Comparison of ENCODE assay signal across 8 cellular contexts in the genomic region with DNA sequence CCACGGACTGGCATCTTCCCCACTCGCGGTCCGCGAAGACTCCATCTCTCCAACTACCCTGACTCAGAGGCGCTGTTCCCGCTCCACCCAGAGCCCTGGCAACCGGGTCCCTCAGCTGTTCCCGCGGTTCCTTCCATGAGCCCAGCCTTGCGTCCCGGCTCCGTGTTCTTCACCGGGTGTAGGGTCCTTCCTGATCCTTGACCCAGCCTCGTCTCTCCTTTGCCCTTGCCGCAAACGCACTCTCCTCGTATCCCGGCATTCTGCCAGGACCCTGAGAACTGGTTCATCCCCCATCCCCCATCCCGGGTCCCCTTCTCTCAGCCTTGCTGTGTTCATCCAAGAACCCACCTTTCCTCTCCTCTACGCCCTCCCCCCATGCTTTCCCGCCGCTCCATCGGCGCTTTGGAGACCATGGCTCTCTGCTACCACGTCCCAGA. TPM values are rescaled to one million over a fixed set of nuclear protein-coding genes. Genes with fewer than 3 reads are reported as not detected.
A peak's percentile ranks its signal among the peaks of the same experiment; 100 is the strongest.
DNase-seq lines count a peak whose midpoint lies in the region; ATAC-seq, FAIRE-seq and TF ChIP-seq lines count a peak whose summit lies in the region.

No MANE protein-coding gene starts in this region.

- POLR2A ChIA-PET in A549 (lab: Yijun Ruan, JAX) = interaction anchor here (0.6 kb wide), 1 partner anchor 31 kb away, joined by 3 read pairs; no protein-coding TSS in a partner anchor
- POLR2A ChIA-PET in activated CD8-positive, alpha-beta T cell treated with anti-CD3 and anti-CD28 coated beads for 36 hours (lab: Charles Lee) = interaction anchor here (1.1 to 9.2 kb wide), 5 partner anchors 11 to 32 kb away, joined by 3 to 107 read pairs (median 8); a partner anchor contains a TSS

- peaks cover 96% of the 10 kb centered on the region for H3K27me3 ChIP-seq in GM23338 (ENCODE audit: insufficient read depth)
- peaks cover 90% of the 10 kb centered on the region for H3K27me3 ChIP-seq in iPS-15b (ENCODE audit: control insufficient read depth, insufficient read depth, low read length)

- H3F3A ChIP-seq in GM23338 (replicated peaks; ENCODE audit: low read depth) = peaks cover 19% of the 10 kb centered on the region; the same call in 1 of the 2 replicates

- no peak for TF ChIP-seq RAD21 in A549 (conservative IDR thresholded peaks at IDR 0.05 in 1 of 2, IDR thresholded peaks at IDR 0.05 in 1 of 2)

- no peak for TF ChIP-seq POLR2A in A549 (IDR thresholded peaks at IDR 0.05; ENCODE audit: low read length)

- no peaks in the 10 kb centered on the region for H3K79me2 ChIP-seq in GM23338 (replicated peaks; ENCODE audit: insufficient read depth)

- H3K4me1 ChIP-seq in A549 = peaks cover 16% of the 10 kb centered on the region
- peaks cover 24% of the 10 kb centered on the region for H3K4me1 ChIP-seq in GM23338 (ENCODE audit: insufficient read depth)
- H3K4me1 ChIP-seq in iPS-15b (ENCODE audit: control insufficient read depth, insufficient read depth, low read length) = peaks cover 2% of the 10 kb centered on the region

- intact Hi-C loops in activated CD8-positive, alpha-beta T cell treated with anti-CD3 and anti-CD28 coated beads for 36 hours (cut with micrococcal nuclease) = no loop called here

- no peak for FAIRE-seq in A549 (lab: Jason Lieb, UNC)

- no peak for DNase-seq in A549 (ENCODE audit: low read depth in 1 of 2, low spot score in 1 of 2)
- peak; percentile 78 for DNase-seq in GM23338 (ENCODE audit: low spot score)
- DNase-seq in activated CD8-positive, alpha-beta T cell treated with anti-CD3 and anti-CD28 coated beads for 36 hours = peak; percentile 31
- DNase-seq in H4 (ENCODE audit: low spot score) = no peak
- no peak for DNase-seq in NCI-H2081 (lab: John Stamatoyannopoulos, UW)
- DNase-seq in kidney glomerular epithelial cell (lab: John Stamatoyannopoulos, UW) = no peak

- CTCF ChIA-PET in A549 (lab: Yijun Ruan, JAX) = interaction anchor here (1.1 kb wide), 1 partner anchor 100 kb away, joined by 3 read pairs; no protein-coding TSS in a partner anchor
- CTCF ChIA-PET in activated CD8-positive, alpha-beta T cell treated with anti-CD3 and anti-CD28 coated beads for 36 hours (lab: Charles Lee) = interaction anchor here (1.0 to 3.5 kb wide), 10 partner anchors 20 to 131 kb away, joined by 3 to 32 read pairs (median 4); a partner anchor contains a TSS

- ATAC-seq in A549 = peak; percentile 6 to 15; a peak in 4 of 6 replicates
- ATAC-seq in GM23338 = peak; percentile 0; the same call in 2 of the 3 replicates
- ATAC-seq in activated CD8-positive, alpha-beta T cell treated with anti-CD3 and anti-CD28 coated beads for 36 hours = no peak
- ATAC-seq in HG02970 (IDR thresholded peaks at IDR 0.05; ENCODE audit: low FRiP score, unreplicated experiment) = no peak

- no peaks in the 10 kb centered on the region; the same call in 1 of the 2 replicates for H4K20me1 ChIP-seq in GM23338 (replicated peaks; ENCODE audit: insufficient read depth)

- WGBS in A549 (ENCODE audit: missing lambda C conversion rate) = 2% methylated on average over 25 of the region's 26 CpGs

- H3K9me2 ChIP-seq in GM23338 (ENCODE audit: insufficient read depth) = no peaks in the 10 kb centered on the region

- H3K4me1 Mint-ChIP-seq in GM23338 = peaks cover 33% of the 10 kb centered on the region
- peaks cover 73% of the 10 kb centered on the region for H3K4me1 Mint-ChIP-seq in activated CD8-positive, alpha-beta T cell treated with anti-CD3 and anti-CD28 coated beads for 36 hours (ENCODE audit: low read depth)

- no peaks in the 10 kb centered on the region for H3K9me3 ChIP-seq in A549
- H3K9me3 ChIP-seq in iPS-15b (ENCODE audit: control insufficient read depth, insufficient read depth, low read length) = no peaks in the 10 kb centered on the region

- peak overlapping the region; percentile 97 for H3K4me2 ChIP-seq in A549
- peak overlapping the region; percentile 94 for H3K4me2 ChIP-seq in GM23338

- H3K9ac ChIP-seq in iPS-15b (ENCODE audit: low read depth, low read length) = no peak overlapping the region

- no peak overlapping the region for H3K27ac Mint-ChIP-seq in GM23338
- H3K27ac Mint-ChIP-seq in activated CD8-positive, alpha-beta T cell treated with anti-CD3 and anti-CD28 coated beads for 36 hours = no peak overlapping the region

- peaks cover 3% of the 10 kb centered on the region; the same call in 1 of the 3 replicates for H3K9me3 Mint-ChIP-seq in GM23338
- no peaks in the 10 kb centered on the region for H3K9me3 Mint-ChIP-seq in activated CD8-positive, alpha-beta T cell treated with anti-CD3 and anti-CD28 coated beads for 36 hours

- no peak for TF ChIP-seq EP300 in A549 (IDR thresholded peaks at IDR 0.05)

- H3K36me3 ChIP-seq in GM23338 (ENCODE audit: insufficient read depth) (no peaks in the 10 kb centered on the region), iPS-15b (ENCODE audit: control insufficient read depth, insufficient read depth, low read length) (no peaks in the 10 kb centered on the region)

- TF ChIP-seq CTCF in A549 (IDR thresholded peaks at IDR 0.05) = no peak
- TF ChIP-seq CTCF in GM23338 (conservative IDR thresholded peaks at IDR 0.05; ENCODE audit: low read depth in 2 of 2) = no peak
- TF ChIP-seq CTCF in activated CD8-positive, alpha-beta T cell treated with anti-CD3 and anti-CD28 coated beads for 36 hours (IDR thresholded peaks at IDR 0.05) = no peak

- H2AFZ ChIP-seq in GM23338 = peak overlapping the region; percentile 98

- peaks cover 93% of the 10 kb centered on the region for H3K27me3 Mint-ChIP-seq in GM23338 (ENCODE audit: insufficient read depth, low read depth, poor library complexity)
- peaks cover 67% of the 10 kb centered on the region for H3K27me3 Mint-ChIP-seq in activated CD8-positive, alpha-beta T cell treated with anti-CD3 and anti-CD28 coated beads for 36 hours

- H3K4me3 ChIP-seq in A549 (peak overlapping the region; percentile 52), GM23338 (peak overlapping the region; percentile 71), iPS-15b (ENCODE audit: low read depth, low read length) (peak overlapping the region; percentile 79)

- no peaks in the 10 kb centered on the region for H3K36me3 Mint-ChIP-seq in GM23338 (ENCODE audit: low read depth)
- peaks cover 11% of the 10 kb centered on the region for H3K36me3 Mint-ChIP-seq in activated CD8-positive, alpha-beta T cell treated with anti-CD3 and anti-CD28 coated beads for 36 hours (ENCODE audit: low read depth)

- H3K4me3 Mint-ChIP-seq in GM23338 = peak overlapping the region; percentile 77
- H3K4me3 Mint-ChIP-seq in activated CD8-positive, alpha-beta T cell treated with anti-CD3 and anti-CD28 coated beads for 36 hours = peak overlapping the region; percentile 73

- H3K27ac ChIP-seq in A549 (peak overlapping the region in 1 of 2 experiments; percentile 81; a peak in 2 of 6 replicates), GM23338 (ENCODE audit: low read depth) (no peak overlapping the region)

RNA-seq across cellular contexts. Expression of a gene that starts 0.7 kb away (rescaled TPM):
- 0.35 and 0.58 TPM in 2 replicates for polyA plus RNA-seq in A549 (2011; rRNA removed)
- 1.0 and 1.6 TPM in 2 replicates for polyA plus RNA-seq in A549 (2012; cell fraction: cytosol; rRNA removed)
- polyA plus RNA-seq in A549 (2012; cell fraction: nucleus; rRNA removed) = 12.9 and 18.2 TPM in 2 replicates
- polyA plus RNA-seq in A549 (2017; fragmentation: RNase III; extraction: RNeasy Plus Mini Kit Qiagen cat#74134 plus additional on column Dnase treatment) = 0.77 to 1.5 TPM (median 0.81 TPM) in 3 replicates
- polyA minus RNA-seq in A549 (2011; rRNA and poly(A)+ RNA removed) = 0.34 TPM in 1 of 2 replicates, not detected in the other
- 2.7 and 4.6 TPM in 2 replicates for total RNA-seq in GM23338 (2014; rRNA removed; shearing (Covaris generic))
- polyA plus RNA-seq in GM23338 (2016; fragmentation: Nextera tagmentation; extraction: Ambion mirVana) = 0.47 and 0.78 TPM in 2 replicates
- total RNA-seq in activated CD8-positive, alpha-beta T cell treated with anti-CD3 and anti-CD28 coated beads for 36 hours = 1 to 10 TPM; 5.0 to 5.3 TPM
- 0.87 and 1.5 TPM in 2 replicates for total RNA-seq in H4 (2014; rRNA removed; shearing (Covaris generic))

RNA-seq across cellular contexts. Expression of a gene that starts 3.7 kb away (rescaled TPM):
- not detected in 2 replicates for polyA plus RNA-seq in A549 (2011; rRNA removed)
- polyA plus RNA-seq in A549 (2012; cell fraction: cytosol; rRNA removed) = not detected in 2 replicates
- 0.04 TPM in 1 of 2 replicates, not detected in the other for polyA plus RNA-seq in A549 (2012; cell fraction: nucleus; rRNA removed)
- polyA plus RNA-seq in A549 (2017; fragmentation: RNase III; extraction: RNeasy Plus Mini Kit Qiagen cat#74134 plus additional on column Dnase treatment) = not detected in 3 replicates
- polyA minus RNA-seq in A549 (2011; rRNA and poly(A)+ RNA removed) = not detected in 2 replicates
- 1.0 and 3.8 TPM in 2 replicates for total RNA-seq in GM23338 (2014; rRNA removed; shearing (Covaris generic))
- polyA plus RNA-seq in GM23338 (2016; fragmentation: Nextera tagmentation; extraction: Ambion mirVana) = 0.81 and 0.96 TPM in 2 replicates
- total RNA-seq in activated CD8-positive, alpha-beta T cell treated with anti-CD3 and anti-CD28 coated beads for 36 hours = under 1 TPM; 0.36 to 0.54 TPM
- total RNA-seq in H4 (2014; rRNA removed; shearing (Covaris generic)) = 0.15 TPM in 1 of 2 replicates, not detected in the other

RNA-seq across cellular contexts. Expression of a gene that starts 19.2 kb away (rescaled TPM):
- polyA plus RNA-seq in A549 (2011; rRNA removed) (0.84 and 1.2 TPM in 2 replicates), A549 (2017; fragmentation: RNase III; extraction: RNeasy Plus Mini Kit Qiagen cat#74134 plus additional on column Dnase treatment) (1.7 to 2.1 TPM (median 1.9 TPM) in 3 replicates), GM23338 (2016; fragmentation: Nextera tagmentation; extraction: Ambion mirVana) (5.3 and 5.9 TPM in 2 replicates)
- 2.5 and 3.0 TPM in 2 replicates for polyA plus RNA-seq in A549 (2012; cell fraction: cytosol; rRNA removed)
- polyA plus RNA-seq in A549 (2012; cell fraction: nucleus; rRNA removed) = 10.1 and 10.7 TPM in 2 replicates
- 0.12 TPM in 1 of 2 replicates, not detected in the other for polyA minus RNA-seq in A549 (2011; rRNA and poly(A)+ RNA removed)
- total RNA-seq in GM23338 (2014; rRNA removed; shearing (Covaris generic)) = 1.5 and 4.7 TPM in 2 replicates
- total RNA-seq in activated CD8-positive, alpha-beta T cell treated with anti-CD3 and anti-CD28 coated beads for 36 hours = 1 to 10 TPM; 3.2 to 3.7 TPM
- total RNA-seq in H4 (2014; rRNA removed; shearing (Covaris generic)) = 0.18 and 1.8 TPM in 2 replicates

RNA-seq across cellular contexts. Expression of a gene that starts 19.5 kb away (rescaled TPM):
- 1.4 and 3.5 TPM in 2 replicates for polyA plus RNA-seq in A549 (2011; rRNA removed)
- polyA plus RNA-seq in A549 (2012; cell fraction: cytosol; rRNA removed) = 0.40 and 0.66 TPM in 2 replicates
- 1.3 TPM in 2 replicates for polyA plus RNA-seq in A549 (2012; cell fraction: nucleus; rRNA removed)
- 1.2 to 2.6 TPM (median 1.5 TPM) in 3 replicates for polyA plus RNA-seq in A549 (2017; fragmentation: RNase III; extraction: RNeasy Plus Mini Kit Qiagen cat#74134 plus additional on column Dnase treatment)
- 2.1 and 4.4 TPM in 2 replicates for polyA minus RNA-seq in A549 (2011; rRNA and poly(A)+ RNA removed)
- 3.5 and 3.6 TPM in 2 replicates for total RNA-seq in GM23338 (2014; rRNA removed; shearing (Covaris generic))
- 1.0 and 1.6 TPM in 2 replicates for polyA plus RNA-seq in GM23338 (2016; fragmentation: Nextera tagmentation; extraction: Ambion mirVana)
- total RNA-seq in activated CD8-positive, alpha-beta T cell treated with anti-CD3 and anti-CD28 coated beads for 36 hours = 10 to 100 TPM; 35.5 to 37.2 TPM
- total RNA-seq in H4 (2014; rRNA removed; shearing (Covaris generic)) = 0.06 and 0.12 TPM in 2 replicates

RNA-seq across cellular contexts. Expression of a gene that starts 25.4 kb away (rescaled TPM):
- 9.9 and 13.1 TPM in 2 replicates for polyA plus RNA-seq in A549 (2011; rRNA removed)
- 39.0 and 41.2 TPM in 2 replicates for polyA plus RNA-seq in A549 (2012; cell fraction: cytosol; rRNA removed)
- 45.5 and 49.8 TPM in 2 replicates for polyA plus RNA-seq in A549 (2012; cell fraction: nucleus; rRNA removed)
- polyA plus RNA-seq in A549 (2017; fragmentation: RNase III; extraction: RNeasy Plus Mini Kit Qiagen cat#74134 plus additional on column Dnase treatment) = 22.2 to 25.8 TPM (median 23.5 TPM) in 3 replicates
- 13.2 and 14.1 TPM in 2 replicates for polyA minus RNA-seq in A549 (2011; rRNA and poly(A)+ RNA removed)
- total RNA-seq in GM23338 (2014; rRNA removed; shearing (Covaris generic)) = 27.3 and 28.7 TPM in 2 replicates
- 29.7 and 35.0 TPM in 2 replicates for polyA plus RNA-seq in GM23338 (2016; fragmentation: Nextera tagmentation; extraction: Ambion mirVana)
- 10 to 100 TPM in 1 of 2 experiments, 1 to 10 TPM in 1; 8.1 to 14.3 TPM for total RNA-seq in activated CD8-positive, alpha-beta T cell treated with anti-CD3 and anti-CD28 coated beads for 36 hours
- 23.6 and 40.0 TPM in 2 replicates for total RNA-seq in H4 (2014; rRNA removed; shearing (Covaris generic))

Comparison
In these comparisons a context has a peak if more than half of its experiments do, and no peak if none do; other contexts are left out.
1. ATAC-seq: peak in A549 (2 of 2) and GM23338 (single experiment); none in activated CD8-positive, alpha-beta T cell treated with anti-CD3 and anti-CD28 coated beads for 36 hours (single experiment) and HG02970 (single experiment).
2. DNase-seq: peak in GM23338 (single experiment) and activated CD8-positive, alpha-beta T cell treated with anti-CD3 and anti-CD28 coated beads for 36 hours (single experiment); none in A549 (0 of 2), H4 (single experiment), NCI-H2081 (0 of 2) and kidney glomerular epithelial cell (single experiment).
3. Peak in every context shown above with its lines, with median percentiles within 50 percentile points of each other: H3K4me3 ChIP-seq.